ENCODE assay signal across 2 cellular contexts in the genomic region with DNA sequence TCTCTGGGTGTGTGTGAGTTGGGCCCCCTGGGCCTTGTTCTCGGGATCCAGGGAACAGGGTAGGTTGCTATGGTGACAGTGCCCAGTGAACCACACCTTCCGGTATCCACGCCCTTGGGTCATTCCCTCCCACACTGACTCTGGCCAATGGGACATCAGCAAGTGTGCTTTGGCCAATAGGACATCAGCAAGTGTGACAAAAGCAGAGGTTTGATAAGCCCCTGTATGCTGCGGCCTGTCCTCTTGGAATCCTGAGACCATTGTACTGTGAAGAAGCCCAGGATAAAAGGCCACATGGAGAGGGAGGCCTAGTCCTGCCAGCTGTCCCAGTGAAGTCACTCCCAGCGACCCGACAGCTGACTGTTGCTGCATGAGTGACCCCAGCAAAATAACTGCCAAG.
TF ChIP-seq lines count a peak whose summit lies in the region.

No MANE protein-coding gene starts in this region.

TF ChIP-seq in GM23338, 12 proteins besides CTCF, POLR2A, EP300 and RAD21 (continued from another document):
- TF ChIP-seq, protein P1, sequence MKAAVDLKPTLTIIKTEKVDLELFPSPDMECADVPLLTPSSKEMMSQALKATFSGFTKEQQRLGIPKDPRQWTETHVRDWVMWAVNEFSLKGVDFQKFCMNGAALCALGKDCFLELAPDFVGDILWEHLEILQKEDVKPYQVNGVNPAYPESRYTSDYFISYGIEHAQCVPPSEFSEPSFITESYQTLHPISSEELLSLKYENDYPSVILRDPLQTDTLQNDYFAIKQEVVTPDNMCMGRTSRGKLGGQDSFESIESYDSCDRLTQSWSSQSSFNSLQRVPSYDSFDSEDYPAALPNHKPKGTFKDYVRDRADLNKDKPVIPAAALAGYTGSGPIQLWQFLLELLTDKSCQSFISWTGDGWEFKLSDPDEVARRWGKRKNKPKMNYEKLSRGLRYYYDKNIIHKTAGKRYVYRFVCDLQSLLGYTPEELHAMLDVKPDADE (IDR thresholded peaks at IDR 0.05) = no peak
- TF ChIP-seq POLR2AphosphoS5 (IDR thresholded peaks at IDR 0.05; ENCODE audit: low read depth) (no peak), ZNF114 (CRISPR knock-in tag; IDR thresholded peaks at IDR 0.05) (no peak), EZH2phosphoT487 (IDR thresholded peaks at IDR 0.05; ENCODE audit: unreplicated experiment) (no peak), JUNB (IDR thresholded peaks at IDR 0.05; ENCODE audit: unreplicated experiment) (no peak)
- TF ChIP-seq, protein P2, sequence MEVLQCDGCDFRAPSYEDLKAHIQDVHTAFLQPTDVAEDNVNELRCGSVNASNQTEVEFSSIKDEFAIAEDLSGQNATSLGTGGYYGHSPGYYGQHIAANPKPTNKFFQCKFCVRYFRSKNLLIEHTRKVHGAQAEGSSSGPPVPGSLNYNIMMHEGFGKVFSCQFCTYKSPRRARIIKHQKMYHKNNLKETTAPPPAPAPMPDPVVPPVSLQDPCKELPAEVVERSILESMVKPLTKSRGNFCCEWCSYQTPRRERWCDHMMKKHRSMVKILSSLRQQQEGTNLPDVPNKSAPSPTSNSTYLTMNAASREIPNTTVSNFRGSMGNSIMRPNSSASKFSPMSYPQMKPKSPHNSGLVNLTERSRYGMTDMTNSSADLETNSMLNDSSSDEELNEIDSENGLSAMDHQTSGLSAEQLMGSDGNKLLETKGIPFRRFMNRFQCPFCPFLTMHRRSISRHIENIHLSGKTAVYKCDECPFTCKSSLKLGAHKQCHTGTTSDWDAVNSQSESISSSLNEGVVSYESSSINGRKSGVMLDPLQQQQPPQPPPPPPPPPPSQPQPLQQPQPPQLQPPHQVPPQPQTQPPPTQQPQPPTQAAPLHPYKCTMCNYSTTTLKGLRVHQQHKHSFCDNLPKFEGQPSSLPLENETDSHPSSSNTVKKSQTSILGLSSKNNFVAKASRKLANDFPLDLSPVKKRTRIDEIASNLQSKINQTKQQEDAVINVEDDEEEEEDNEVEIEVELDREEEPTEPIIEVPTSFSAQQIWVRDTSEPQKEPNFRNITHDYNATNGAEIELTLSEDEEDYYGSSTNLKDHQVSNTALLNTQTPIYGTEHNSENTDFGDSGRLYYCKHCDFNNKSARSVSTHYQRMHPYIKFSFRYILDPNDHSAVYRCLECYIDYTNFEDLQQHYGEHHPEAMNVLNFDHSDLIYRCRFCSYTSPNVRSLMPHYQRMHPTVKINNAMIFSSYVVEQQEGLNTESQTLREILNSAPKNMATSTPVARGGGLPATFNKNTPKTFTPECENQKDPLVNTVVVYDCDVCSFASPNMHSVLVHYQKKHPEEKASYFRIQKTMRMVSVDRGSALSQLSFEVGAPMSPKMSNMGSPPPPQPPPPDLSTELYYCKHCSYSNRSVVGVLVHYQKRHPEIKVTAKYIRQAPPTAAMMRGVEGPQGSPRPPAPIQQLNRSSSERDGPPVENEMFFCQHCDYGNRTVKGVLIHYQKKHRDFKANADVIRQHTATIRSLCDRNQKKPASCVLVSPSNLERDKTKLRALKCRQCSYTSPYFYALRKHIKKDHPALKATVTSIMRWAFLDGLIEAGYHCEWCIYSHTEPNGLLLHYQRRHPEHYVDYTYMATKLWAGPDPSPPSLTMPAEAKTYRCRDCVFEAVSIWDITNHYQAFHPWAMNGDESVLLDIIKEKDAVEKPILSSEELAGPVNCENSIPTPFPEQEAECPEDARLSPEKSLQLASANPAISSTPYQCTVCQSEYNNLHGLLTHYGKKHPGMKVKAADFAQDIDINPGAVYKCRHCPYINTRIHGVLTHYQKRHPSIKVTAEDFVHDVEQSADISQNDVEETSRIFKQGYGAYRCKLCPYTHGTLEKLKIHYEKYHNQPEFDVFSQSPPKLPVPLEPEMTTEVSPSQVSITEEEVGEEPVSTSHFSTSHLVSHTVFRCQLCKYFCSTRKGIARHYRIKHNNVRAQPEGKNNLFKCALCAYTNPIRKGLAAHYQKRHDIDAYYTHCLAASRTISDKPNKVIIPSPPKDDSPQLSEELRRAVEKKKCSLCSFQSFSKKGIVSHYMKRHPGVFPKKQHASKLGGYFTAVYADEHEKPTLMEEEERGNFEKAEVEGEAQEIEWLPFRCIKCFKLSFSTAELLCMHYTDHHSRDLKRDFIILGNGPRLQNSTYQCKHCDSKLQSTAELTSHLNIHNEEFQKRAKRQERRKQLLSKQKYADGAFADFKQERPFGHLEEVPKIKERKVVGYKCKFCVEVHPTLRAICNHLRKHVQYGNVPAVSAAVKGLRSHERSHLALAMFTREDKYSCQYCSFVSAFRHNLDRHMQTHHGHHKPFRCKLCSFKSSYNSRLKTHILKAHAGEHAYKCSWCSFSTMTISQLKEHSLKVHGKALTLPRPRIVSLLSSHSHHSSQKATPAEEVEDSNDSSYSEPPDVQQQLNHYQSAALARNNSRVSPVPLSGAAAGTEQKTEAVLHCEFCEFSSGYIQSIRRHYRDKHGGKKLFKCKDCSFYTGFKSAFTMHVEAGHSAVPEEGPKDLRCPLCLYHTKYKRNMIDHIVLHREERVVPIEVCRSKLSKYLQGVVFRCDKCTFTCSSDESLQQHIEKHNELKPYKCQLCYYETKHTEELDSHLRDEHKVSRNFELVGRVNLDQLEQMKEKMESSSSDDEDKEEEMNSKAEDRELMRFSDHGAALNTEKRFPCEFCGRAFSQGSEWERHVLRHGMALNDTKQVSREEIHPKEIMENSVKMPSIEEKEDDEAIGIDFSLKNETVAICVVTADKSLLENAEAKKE (CRISPR knock-in tag; IDR thresholded peaks at IDR 0.05) = no peak
TF ChIP-seq in GM23338: peak in this region for 0.

TF ChIP-seq in K562, 482 proteins besides CTCF, POLR2A, EP300 and RAD21 (continued from another document):
- TF ChIP-seq, protein P3, sequence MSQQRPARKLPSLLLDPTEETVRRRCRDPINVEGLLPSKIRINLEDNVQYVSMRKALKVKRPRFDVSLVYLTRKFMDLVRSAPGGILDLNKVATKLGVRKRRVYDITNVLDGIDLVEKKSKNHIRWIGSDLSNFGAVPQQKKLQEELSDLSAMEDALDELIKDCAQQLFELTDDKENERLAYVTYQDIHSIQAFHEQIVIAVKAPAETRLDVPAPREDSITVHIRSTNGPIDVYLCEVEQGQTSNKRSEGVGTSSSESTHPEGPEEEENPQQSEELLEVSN (IDR thresholded peaks at IDR 0.05; ENCODE audit: borderline replicate concordance in 1 of 2, extremely low read depth in 1 of 2, insufficient read depth in 1 of 2, insufficient read length in 1 of 2, low read depth in 1 of 2, low read length in 1 of 2, poor library complexity in 1 of 2, severe bottlenecking in 1 of 2) = peak; percentile 36 to 39
